ENCODE assay signal across 8 cellular contexts in genomic region chr17:40791808-40792436, GRCh38. TPM values are rescaled to one million over a fixed set of nuclear protein-coding genes. Genes with fewer than 3 reads are reported as not detected.
DNase-seq lines count a peak whose midpoint lies in the region; ATAC-seq and TF ChIP-seq lines count a peak whose summit lies in the region.

No MANE protein-coding gene starts in this region.

- intact Hi-C loops in esophagus muscularis mucosa (cut with DNase I) = no loop called here

- 44% methylated on average over 5 of the region's 5 CpGs for WGBS in esophagus muscularis mucosa

- no peaks in the 10 kb centered on the region for H3K36me3 ChIP-seq in GM06990 (ENCODE audit: control insufficient read depth, insufficient read depth, low read length)
- H3K36me3 ChIP-seq in esophagus muscularis mucosa = no peaks in the 10 kb centered on the region

- H3K4me1 ChIP-seq in esophagus muscularis mucosa = peaks cover 0 to 6% (median 0%) of the 10 kb centered on the region in 4 donors

- TF ChIP-seq POLR2A in esophagus muscularis mucosa (IDR thresholded peaks at IDR 0.05; ENCODE audit: low read depth) = no peak

- no peaks in the 10 kb centered on the region for H3K27me3 ChIP-seq in GM06990 (replicated peaks; ENCODE audit: control insufficient read depth, insufficient read depth, low read length)
- peaks cover 0 to 29% (median 0%) of the 10 kb centered on the region in 4 donors for H3K27me3 ChIP-seq in esophagus muscularis mucosa

- TF ChIP-seq CTCF in GM06990 (IDR thresholded peaks at IDR 0.05; ENCODE audit: insufficient read depth, low read length, poor library complexity, severe bottlenecking) (peak; percentile 61), esophagus muscularis mucosa (IDR thresholded peaks at IDR 0.05) (peak; percentile 21 to 47 (median 47))

- H3K9me3 ChIP-seq in esophagus muscularis mucosa = no peaks in the 10 kb centered on the region

- ATAC-seq in HG03159 (IDR thresholded peaks at IDR 0.05; ENCODE audit: unreplicated experiment) = no peak
- ATAC-seq in GM19467 (IDR thresholded peaks at IDR 0.05; ENCODE audit: unreplicated experiment) = no peak
- no peak for ATAC-seq in GM21786 (IDR thresholded peaks at IDR 0.05; ENCODE audit: unreplicated experiment)
- no peak for ATAC-seq in HG03571 (IDR thresholded peaks at IDR 0.05; ENCODE audit: unreplicated experiment)

- peak overlapping the region in 1 of 4 donors; percentile 2 for H3K27ac ChIP-seq in esophagus muscularis mucosa (replicated peaks in 1 of 4)

- TF ChIP-seq EP300 in esophagus muscularis mucosa (IDR thresholded peaks at IDR 0.05) = no peak

- no peak overlapping the region for H3K4me3 ChIP-seq in GM06990 (replicated peaks; ENCODE audit: low read depth, low read length)
- H3K4me3 ChIP-seq in esophagus muscularis mucosa = no peak overlapping the region

- DNase-seq in GM06990 (ENCODE audit: extremely low read depth, insufficient read length) (no peak), NCI-H748 (lab: John Stamatoyannopoulos, UW; ENCODE audit: unreplicated experiment) (peak; percentile 44), esophagus muscularis mucosa (ENCODE audit: extremely low spot score) (no peak), pons (ENCODE audit: low spot score) (peak; percentile 15)

RNA-seq across cellular contexts. Expression of gene KRT28, which starts 7.8 kb away (rescaled TPM):
- not detected for total RNA-seq in esophagus muscularis mucosa

RNA-seq across cellular contexts. Expression of gene KRT27, which starts 9.6 kb away (rescaled TPM):
- total RNA-seq in esophagus muscularis mucosa = not detected

RNA-seq across cellular contexts. Expression of gene KRT26, which starts 19.9 kb away (rescaled TPM):
- total RNA-seq in esophagus muscularis mucosa = not detected

RNA-seq across cellular contexts. Expression of gene KRT10, which starts 30.5 kb away (rescaled TPM):
- total RNA-seq in esophagus muscularis mucosa = 10 to 100 TPM in 3 of 4 donors, 1 to 10 TPM in 1; 9.9 to 15.7 (median 10.7) TPM

RNA-seq across cellular contexts. Expression of gene KRT25, which starts 36.8 kb away (rescaled TPM):
- total RNA-seq in esophagus muscularis mucosa = not detected

Comparison
In these comparisons a context has a peak if more than half of its experiments do, and no peak if none do; other contexts are left out.
1. DNase-seq: peak in NCI-H748 (single experiment) and pons (single experiment); none in GM06990 (single experiment) and esophagus muscularis mucosa (single experiment).